Comparison of ENCODE assay signal across 8 cellular contexts in the genomic region with DNA sequence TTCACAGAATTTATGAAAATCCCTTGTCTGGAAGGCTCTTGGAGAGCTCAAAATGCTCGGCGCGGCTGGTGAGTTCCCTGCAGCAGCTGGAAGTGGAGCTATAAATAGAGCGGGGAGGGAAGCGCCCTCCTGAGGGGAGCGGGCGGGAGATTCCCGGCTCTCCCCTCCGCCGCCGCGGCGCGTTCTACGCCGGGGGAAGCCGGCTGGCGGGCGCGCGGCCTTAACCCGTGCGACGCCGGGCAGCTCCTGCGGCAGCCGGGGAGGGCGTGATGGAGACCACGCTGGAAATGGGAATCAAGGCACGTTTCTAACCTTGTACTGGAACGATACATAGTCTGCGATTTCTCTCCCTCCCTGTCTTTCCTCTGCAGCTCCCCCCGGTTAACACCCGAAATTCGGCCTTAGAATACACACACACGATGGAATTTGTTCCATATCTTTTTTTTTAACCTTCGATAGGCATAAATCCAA.
DNase-seq lines count a peak whose midpoint lies in the region; ATAC-seq, FAIRE-seq and TF ChIP-seq lines count a peak whose summit lies in the region.

No MANE protein-coding gene starts in this region.

- no peak for TF ChIP-seq RAD21 in GM12878 (IDR thresholded peaks at IDR 0.05; ENCODE audit: insufficient read depth, low read depth, low read length)

- H4K20me1 ChIP-seq in GM12878 (ENCODE audit: control insufficient read depth, insufficient read depth) (no peaks in the 10 kb centered on the region), OCI-LY7 (ENCODE audit: insufficient read depth, low read length) (no peaks in the 10 kb centered on the region)

- RAD21 ChIA-PET in GM12878 (lab: Charles Lee; ENCODE audit: unreplicated experiment), result no interaction called here

- H3K36me3 ChIP-seq in GM12878 (ENCODE audit: control insufficient read depth in 2 of 2, insufficient read depth in 2 of 2, low read length in 1 of 2) (no peaks in the 10 kb centered on the region), OCI-LY7 (ENCODE audit: insufficient read depth, low read length) (no peaks in the 10 kb centered on the region)

- no peak overlapping the region for H3K9ac ChIP-seq in GM12878 (ENCODE audit: control insufficient read depth, insufficient read depth, low read length)

- no peak for TF ChIP-seq POLR2A in GM12878 (IDR thresholded peaks at IDR 0.05; ENCODE audit: low read depth, low read length)

- H3K4me1 ChIP-seq in GM12878 (ENCODE audit: control insufficient read depth, insufficient read depth, low read length), result no peaks in the 10 kb centered on the region
- no peaks in the 10 kb centered on the region for H3K4me1 ChIP-seq in OCI-LY7 (ENCODE audit: insufficient read depth, low read length, poor library complexity, severe bottlenecking)

- TF ChIP-seq CTCF in GM12878 (IDR thresholded peaks at IDR 0.05 in 2 of 3, conservative IDR thresholded peaks at IDR 0.05 in 1 of 3; ENCODE audit: control insufficient read depth in 2 of 3, extremely low read depth in 1 of 3, insufficient read depth in 1 of 3, low read depth in 3 of 3, low read length in 3 of 3) (no peak), OCI-LY7 (conservative IDR thresholded peaks at IDR 0.05; ENCODE audit: low read length) (no peak)

- H3K27ac ChIP-seq in GM12878 (ENCODE audit: control insufficient read depth, insufficient read depth) (no peak overlapping the region), OCI-LY7 (ENCODE audit: low read depth, low read length, poor library complexity, severe bottlenecking) (no peak overlapping the region)

- H3K4me3 ChIP-seq in GM12878 (no peak overlapping the region), OCI-LY7 (ENCODE audit: low read depth, low read length, poor library complexity, severe bottlenecking) (no peak overlapping the region)

- BruUV-seq in GM12878 (replicated peaks; lab: Mats Ljungman, UMichigan) (no TSS peak), OCI-LY7 (replicated peaks; lab: Mats Ljungman, UMichigan) (no TSS peak)

- SMC1A ChIA-PET in GM12878 (lab: Charles Lee; ENCODE audit: uncharacterized antibody, unreplicated experiment), result no interaction called here

- WGBS in GM12878 (ENCODE audit: insufficient coverage, insufficient replicate concordance, low lambda C conversion rate, missing lambda C conversion rate), result 31% methylated on average over 35 of the region's 37 CpGs

- H3K9me3 ChIP-seq in GM12878 (replicated peaks; ENCODE audit: control insufficient read depth, insufficient read depth, low read length) (no peaks in the 10 kb centered on the region), OCI-LY7 (ENCODE audit: low read length) (no peaks in the 10 kb centered on the region)

- intact Hi-C loops in GM12878 (cut with micrococcal nuclease; ENCODE audit: unreplicated experiment), result no loop called here
- intact Hi-C loops in OCI-LY7 (cut with micrococcal nuclease; ENCODE audit: unreplicated experiment), result no loop called here

- CTCF ChIA-PET in GM12878 (lab: Yijun Ruan, JAX) (no interaction called here), OCI-LY7 (lab: Charles Lee; ENCODE audit: unreplicated experiment) (no interaction called here)

- no peaks in the 10 kb centered on the region for H3K9me2 ChIP-seq in OCI-LY7 (ENCODE audit: insufficient read depth, low read length)

- H2AFZ ChIP-seq in GM12878 (ENCODE audit: control insufficient read depth, low read depth, low read length) (no peak overlapping the region), OCI-LY7 (ENCODE audit: low read length) (no peak overlapping the region)

- H3K79me2 ChIP-seq in GM12878 (ENCODE audit: control insufficient read depth, insufficient read depth, low read length) (no peaks in the 10 kb centered on the region), OCI-LY7 (ENCODE audit: insufficient read depth, low read depth, low read length) (no peaks in the 10 kb centered on the region)

- peak; percentile 70 for DNase-seq in NCI-H1105 treated with DMSO at 0.1 percent for 48 hours (lab: John Stamatoyannopoulos, UW)
- DNase-seq in GM12878 (ENCODE audit: low read depth, low spot score), result no peak
- peak; percentile 81 for DNase-seq in iPS-NIHi11 (ENCODE audit: low spot score)
- peak; percentile 20 for DNase-seq in smooth muscle cell of the brain vasculature (ENCODE audit: low read depth, low spot score)
- DNase-seq in stimulated activated CD4-positive, alpha-beta T cell treated with anti-CD3 and anti-CD28 coated beads, Interleukin-12 subunit alpha, Interleukin-12 subunit beta, amount 100 ng/mL, for 4 hours, result no peak
- DNase-seq in stimulated activated CD4-positive, alpha-beta T cell treated with anti-CD3 and anti-CD28 coated beads, Interleukin-4, amount 100 ng/mL, for 4 hours, result no peak
- DNase-seq in OCI-LY7 (ENCODE audit: low spot score), result no peak

- TF ChIP-seq EP300 in GM12878 (IDR thresholded peaks at IDR 0.05; ENCODE audit: borderline replicate concordance in 1 of 2, control insufficient read depth in 1 of 2, low read depth in 2 of 2, low read length in 2 of 2), result no peak

- FAIRE-seq in GM12878 (lab: Jason Lieb, UNC), result no peak

- POLR2A ChIA-PET in GM12878 (lab: Charles Lee) (interaction anchor here (0.6 kb wide), 1 partner anchor 1252 kb away, joined by 4 read pairs; no protein-coding TSS in a partner anchor), OCI-LY7 (lab: Charles Lee) (no interaction called here)

- H3K27me3 ChIP-seq in GM12878 (replicated peaks in 1 of 2; ENCODE audit: control insufficient read depth in 2 of 2, insufficient read depth in 2 of 2, low read length in 1 of 2), result peaks cover 3 to 5% of the 10 kb centered on the region in 2 experiments; a peak in 2 of 4 replicates

- H3K4me2 ChIP-seq in GM12878 (ENCODE audit: control insufficient read depth, insufficient read depth), result no peak overlapping the region
- H3K4me2 ChIP-seq in OCI-LY7 (ENCODE audit: low read length), result no peak overlapping the region

- in situ Hi-C loops in GM12878 (cut with MboI), result no loop called here

- no peak for ATAC-seq in GM12878
- ATAC-seq in HG03135 (IDR thresholded peaks at IDR 0.05; ENCODE audit: unreplicated experiment), result no peak

TF ChIP-seq in GM12878, 131 proteins besides CTCF, POLR2A, EP300 and RAD21:
- TF ChIP-seq IRF4 (IDR thresholded peaks at IDR 0.05; ENCODE audit: low read depth, low read length), result no peak
- TF ChIP-seq SUZ12 (IDR thresholded peaks at IDR 0.05; ENCODE audit: unreplicated experiment), result peak; percentile 39
- no peak for TF ChIP-seq WRNIP1 (IDR thresholded peaks at IDR 0.05; ENCODE audit: borderline replicate concordance, low read depth, low read length)
- TF ChIP-seq, protein P1, sequence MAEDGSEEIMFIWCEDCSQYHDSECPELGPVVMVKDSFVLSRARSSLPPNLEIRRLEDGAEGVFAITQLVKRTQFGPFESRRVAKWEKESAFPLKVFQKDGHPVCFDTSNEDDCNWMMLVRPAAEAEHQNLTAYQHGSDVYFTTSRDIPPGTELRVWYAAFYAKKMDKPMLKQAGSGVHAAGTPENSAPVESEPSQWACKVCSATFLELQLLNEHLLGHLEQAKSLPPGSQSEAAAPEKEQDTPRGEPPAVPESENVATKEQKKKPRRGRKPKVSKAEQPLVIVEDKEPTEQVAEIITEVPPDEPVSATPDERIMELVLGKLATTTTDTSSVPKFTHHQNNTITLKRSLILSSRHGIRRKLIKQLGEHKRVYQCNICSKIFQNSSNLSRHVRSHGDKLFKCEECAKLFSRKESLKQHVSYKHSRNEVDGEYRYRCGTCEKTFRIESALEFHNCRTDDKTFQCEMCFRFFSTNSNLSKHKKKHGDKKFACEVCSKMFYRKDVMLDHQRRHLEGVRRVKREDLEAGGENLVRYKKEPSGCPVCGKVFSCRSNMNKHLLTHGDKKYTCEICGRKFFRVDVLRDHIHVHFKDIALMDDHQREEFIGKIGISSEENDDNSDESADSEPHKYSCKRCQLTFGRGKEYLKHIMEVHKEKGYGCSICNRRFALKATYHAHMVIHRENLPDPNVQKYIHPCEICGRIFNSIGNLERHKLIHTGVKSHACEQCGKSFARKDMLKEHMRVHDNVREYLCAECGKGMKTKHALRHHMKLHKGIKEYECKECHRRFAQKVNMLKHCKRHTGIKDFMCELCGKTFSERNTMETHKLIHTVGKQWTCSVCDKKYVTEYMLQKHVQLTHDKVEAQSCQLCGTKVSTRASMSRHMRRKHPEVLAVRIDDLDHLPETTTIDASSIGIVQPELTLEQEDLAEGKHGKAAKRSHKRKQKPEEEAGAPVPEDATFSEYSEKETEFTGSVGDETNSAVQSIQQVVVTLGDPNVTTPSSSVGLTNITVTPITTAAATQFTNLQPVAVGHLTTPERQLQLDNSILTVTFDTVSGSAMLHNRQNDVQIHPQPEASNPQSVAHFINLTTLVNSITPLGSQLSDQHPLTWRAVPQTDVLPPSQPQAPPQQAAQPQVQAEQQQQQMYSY (CRISPR knock-in tag; IDR thresholded peaks at IDR 0.05), result no peak
- TF ChIP-seq NR2C2 (IDR thresholded peaks at IDR 0.05; ENCODE audit: borderline replicate concordance, control insufficient read depth, insufficient read length, low read depth), result no peak

Comparison
In these comparisons a context has a peak if more than half of its experiments do, and no peak if none do; other contexts are left out.
1. DNase-seq: peak in NCI-H1105 treated with DMSO at 0.1 percent for 48 hours (single experiment), iPS-NIHi11 (single experiment) and smooth muscle cell of the brain vasculature (single experiment); none in GM12878 (single experiment), stimulated activated CD4-positive, alpha-beta T cell treated with anti-CD3 and anti-CD28 coated beads, Interleukin-12 subunit alpha, Interleukin-12 subunit beta, amount 100 ng/mL, for 4 hours (single experiment), stimulated activated CD4-positive, alpha-beta T cell treated with anti-CD3 and anti-CD28 coated beads, Interleukin-4, amount 100 ng/mL, for 4 hours (0 of 2) and OCI-LY7 (single experiment).